Comparison of ENCODE assay signal across 12 cellular contexts in the genomic region with DNA sequence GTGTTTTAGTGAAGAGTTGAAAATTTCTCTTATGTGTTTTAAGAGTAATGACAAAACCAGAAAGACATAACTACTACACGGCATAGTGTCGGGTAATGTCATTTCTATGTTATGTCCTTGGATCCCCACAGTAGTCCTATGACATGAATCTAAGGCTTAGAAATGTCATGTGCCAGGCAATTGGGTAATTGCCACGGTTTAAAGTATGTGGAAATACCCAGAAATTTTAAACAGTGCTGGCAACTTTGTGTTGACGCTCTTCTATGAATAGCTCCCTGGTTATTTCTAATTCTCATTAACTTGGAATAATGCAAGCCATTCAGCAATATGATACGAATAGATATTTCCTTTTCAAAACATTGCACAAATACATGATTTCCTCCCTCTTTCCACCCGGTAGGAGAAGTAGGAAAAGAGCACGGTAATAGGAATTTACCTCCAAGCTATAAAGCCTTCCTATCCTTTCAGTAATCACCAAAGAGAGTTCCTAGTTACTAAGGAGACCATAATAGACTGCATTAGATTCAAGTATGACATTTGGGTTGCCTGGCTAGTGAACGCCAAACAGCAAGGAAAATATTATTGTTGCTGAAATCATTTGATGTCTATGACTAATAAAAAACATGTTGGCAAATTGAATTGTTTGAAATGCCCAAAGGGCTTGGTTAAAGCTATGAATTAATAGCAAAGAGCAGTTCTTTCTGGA.
DNase-seq lines count a peak whose midpoint lies in the region; ATAC-seq and TF ChIP-seq lines count a peak whose summit lies in the region.
"Had no signal": no experiment of that assay in that cellular context is flagged by ENCODE, and none has a peak within 500 bp of the region (broad histone marks: within the 10 kb centered on the region; RNA-seq: fewer than 3 reads in every experiment).

No MANE protein-coding gene starts in this region.

- H3K9me3 ChIP-seq in adipocyte (ENCODE audit: control insufficient read depth, low read length) (no peaks in the 10 kb centered on the region), testis (no peaks in the 10 kb centered on the region), OCI-LY7 (ENCODE audit: low read length) (no peaks in the 10 kb centered on the region)
- no peaks in the 10 kb centered on the region for H3K9me3 ChIP-seq in effector memory CD4-positive, alpha-beta T cell (ENCODE audit: control insufficient read depth, low read length)
- H3K9me3 ChIP-seq: BLaER1 treated with 17β-estradiol and CSF1 and Interleukin-3, amounts not matched to agents 10 nM and 100 nM; right lobe of liver had no signal

- intact Hi-C loops in sciatic nerve (cut with DNase I) (no loop called here), testis (cut with DNase I; ENCODE audit: low total_unique reads) (no loop called here), OCI-LY7 (cut with micrococcal nuclease; ENCODE audit: unreplicated experiment) (no loop called here)

- no peaks in the 10 kb centered on the region for H3K79me2 ChIP-seq in OCI-LY7 (ENCODE audit: insufficient read depth, low read depth, low read length)

- ATAC-seq in sciatic nerve: peak; percentile 38
- ATAC-seq in HG03354 (IDR thresholded peaks at IDR 0.05; ENCODE audit: poor library complexity, severe bottlenecking, unreplicated experiment): no peak
- ATAC-seq: activated CD4-positive, alpha-beta T cell treated with anti-CD3 and anti-CD28 coated beads for 36 hours had no signal

- DNase-seq in EH (ENCODE audit: low read depth): peak; percentile 41
- DNase-seq in adipocyte (ENCODE audit: low read depth): peak; percentile 60
- DNase-seq in fibroblast of pulmonary artery (ENCODE audit: low read depth): peak; percentile 81
- DNase-seq in sciatic nerve (ENCODE audit: low spot score): no peak
- no peak for DNase-seq in testis
- no peak for DNase-seq in effector memory CD4-positive, alpha-beta T cell
- DNase-seq in OCI-LY7 (ENCODE audit: low spot score): no peak
- DNase-seq: activated CD4-positive, alpha-beta T cell treated with anti-CD3 and anti-CD28 coated beads for 36 hours; NCI-H82 had no signal

- CTCF ChIA-PET in OCI-LY7 (lab: Charles Lee; ENCODE audit: unreplicated experiment): no interaction called here

- no peak overlapping the region for H3K9ac ChIP-seq in adipocyte (ENCODE audit: low read length)
- H3K9ac ChIP-seq: BLaER1 treated with 17β-estradiol and CSF1 and Interleukin-3, amounts not matched to agents 10 nM and 100 nM had no signal

- H3K4me3 ChIP-seq in adipocyte (ENCODE audit: low read length) (peak overlapping the region; percentile 36), fibroblast of pulmonary artery (replicated peaks; ENCODE audit: low read depth, low read length) (no peak overlapping the region), testis (no peak overlapping the region), OCI-LY7 (ENCODE audit: low read depth, low read length, poor library complexity, severe bottlenecking) (no peak overlapping the region)
- H3K4me3 ChIP-seq in effector memory CD4-positive, alpha-beta T cell (ENCODE audit: insufficient read depth, low read depth, low read length, poor library complexity, severe bottlenecking): no peak overlapping the region
- H3K4me3 ChIP-seq: BLaER1 treated with 17β-estradiol and CSF1 and Interleukin-3, amounts not matched to agents 10 nM and 100 nM; right lobe of liver had no signal

- no peak overlapping the region for H2AFZ ChIP-seq in OCI-LY7 (ENCODE audit: low read length)

- no peaks in the 10 kb centered on the region for H3K27me3 ChIP-seq in adipocyte (replicated peaks; ENCODE audit: control insufficient read depth, insufficient read depth, low read length)
- H3K27me3 ChIP-seq in testis: no peaks in the 10 kb centered on the region
- H3K27me3 ChIP-seq in effector memory CD4-positive, alpha-beta T cell (replicated peaks; ENCODE audit: control insufficient read depth, insufficient read depth, low read length, poor library complexity, severe bottlenecking): no peaks in the 10 kb centered on the region
- H3K27me3 ChIP-seq: BLaER1 treated with 17β-estradiol and CSF1 and Interleukin-3, amounts not matched to agents 10 nM and 100 nM; right lobe of liver had no signal

- H3K4me1 ChIP-seq in adipocyte (ENCODE audit: control insufficient read depth, insufficient read depth, low read length) (peaks cover 30% of the 10 kb centered on the region), testis (peaks cover 7% of the 10 kb centered on the region), OCI-LY7 (ENCODE audit: insufficient read depth, low read length, poor library complexity, severe bottlenecking) (no peaks in the 10 kb centered on the region)
- no peaks in the 10 kb centered on the region for H3K4me1 ChIP-seq in effector memory CD4-positive, alpha-beta T cell (ENCODE audit: control insufficient read depth, insufficient read depth, low read length, poor library complexity, severe bottlenecking)
- H3K4me1 ChIP-seq: right lobe of liver had no signal

- H3K27ac ChIP-seq in testis (no peak overlapping the region), OCI-LY7 (ENCODE audit: low read depth, low read length, poor library complexity, severe bottlenecking) (no peak overlapping the region)
- no peak overlapping the region for H3K27ac ChIP-seq in effector memory CD4-positive, alpha-beta T cell (ENCODE audit: insufficient read depth, low read length, poor library complexity, severe bottlenecking)
- H3K27ac ChIP-seq: BLaER1 treated with 17β-estradiol and CSF1 and Interleukin-3, amounts not matched to agents 10 nM and 100 nM; right lobe of liver had no signal

- TF ChIP-seq CTCF in fibroblast of pulmonary artery (IDR thresholded peaks at IDR 0.05; ENCODE audit: low read length, missing control alignments) (no peak), testis (IDR thresholded peaks at IDR 0.05) (no peak), OCI-LY7 (conservative IDR thresholded peaks at IDR 0.05; ENCODE audit: low read length) (no peak)

- H3K9me2 ChIP-seq in OCI-LY7 (ENCODE audit: insufficient read depth, low read length): no peaks in the 10 kb centered on the region

- 67 to 78% methylated on average over 8 of the region's 8 CpGs for WGBS in testis, 2 donors

- TF ChIP-seq POLR2A in testis (IDR thresholded peaks at IDR 0.05): no peak

- H4K20me1 ChIP-seq in OCI-LY7 (ENCODE audit: insufficient read depth, low read length): no peaks in the 10 kb centered on the region
- H4K20me1 ChIP-seq: BLaER1 treated with 17β-estradiol and CSF1 and Interleukin-3, amounts not matched to agents 10 nM and 100 nM had no signal

- no TSS peak for BruUV-seq in OCI-LY7 (replicated peaks; lab: Mats Ljungman, UMichigan)

- POLR2A ChIA-PET in OCI-LY7 (lab: Charles Lee): interaction anchor here (0.6 to 1.4 kb wide), 4 partner anchors 10 to 1430 kb away, joined by 3 to 4 read pairs (median 3); no protein-coding TSS in a partner anchor

- no peak overlapping the region for H3K4me2 ChIP-seq in OCI-LY7 (ENCODE audit: low read length)
- H3K4me2 ChIP-seq: BLaER1 treated with 17β-estradiol and CSF1 and Interleukin-3, amounts not matched to agents 10 nM and 100 nM had no signal

- H3K36me3 ChIP-seq in adipocyte (ENCODE audit: control insufficient read depth, insufficient read depth, low read length, severe bottlenecking): no peaks in the 10 kb centered on the region
- no peaks in the 10 kb centered on the region for H3K36me3 ChIP-seq in testis (ENCODE audit: low read depth, missing control alignments)
- no peaks in the 10 kb centered on the region for H3K36me3 ChIP-seq in effector memory CD4-positive, alpha-beta T cell (ENCODE audit: control insufficient read depth, insufficient read depth, low read length)
- no peaks in the 10 kb centered on the region for H3K36me3 ChIP-seq in OCI-LY7 (ENCODE audit: insufficient read depth, low read length)
- H3K36me3 ChIP-seq: BLaER1 treated with 17β-estradiol and CSF1 and Interleukin-3, amounts not matched to agents 10 nM and 100 nM; right lobe of liver had no signal

Comparison
In these comparisons a context has a peak if more than half of its experiments do, and no peak if none do; other contexts are left out.
1. DNase-seq: peak in EH (single experiment), adipocyte (single experiment) and fibroblast of pulmonary artery (single experiment); none in sciatic nerve (single experiment), testis (single experiment), effector memory CD4-positive, alpha-beta T cell (0 of 3) and OCI-LY7 (single experiment).